Comparison of ENCODE assay signal across 8 cellular contexts in the genomic region with DNA sequence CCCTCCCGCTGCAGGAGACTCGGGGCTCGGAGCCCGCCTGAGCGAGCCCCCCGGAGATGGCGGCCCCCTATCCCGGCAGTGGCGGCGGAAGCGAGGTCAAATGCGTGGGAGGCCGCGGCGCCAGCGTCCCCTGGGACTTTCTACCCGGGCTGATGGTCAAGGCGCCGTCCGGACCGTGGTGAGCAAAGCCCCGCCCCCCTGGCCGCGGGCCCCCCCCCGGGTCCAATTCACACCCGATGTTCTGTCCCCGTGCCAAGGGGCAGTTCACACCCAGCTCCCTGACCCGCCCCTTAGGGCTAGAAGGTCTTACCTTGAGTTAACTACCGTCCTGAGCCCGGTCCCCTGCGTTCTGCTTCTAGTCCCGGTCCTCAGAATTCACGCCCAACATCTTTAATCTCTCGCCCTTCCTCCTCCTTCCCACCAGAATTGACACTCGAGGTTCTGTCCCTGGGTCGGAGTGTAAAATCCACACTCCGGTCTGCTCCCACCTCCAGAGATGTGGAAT. TPM values are rescaled to one million over a fixed set of nuclear protein-coding genes. Genes with fewer than 3 reads are reported as not detected.
DNase-seq lines count a peak whose midpoint lies in the region; TF ChIP-seq lines count a peak whose summit lies in the region.

No MANE protein-coding gene starts in this region.

- H3K27ac ChIP-seq in CD8-positive, alpha-beta memory T cell (ENCODE audit: low read depth, low read length), result no peak overlapping the region
- no peak overlapping the region for H3K27ac ChIP-seq in effector memory CD4-positive, alpha-beta T cell (ENCODE audit: insufficient read depth, low read length, poor library complexity, severe bottlenecking)

- CTCF ChIA-PET in CD8-positive, alpha-beta memory T cell (lab: Charles Lee), result interaction anchor here (0.6 to 1.9 kb wide), 3 partner anchors 14 to 180 kb away, joined by 3 to 5 read pairs (median 3); no protein-coding TSS in a partner anchor

- peak overlapping the region in 1 of 8 donors; percentile 63 for H3K27ac Mint-ChIP-seq in CD8-positive, alpha-beta memory T cell
- no peak overlapping the region for H3K27ac Mint-ChIP-seq in nephron progenitor cell

- no peaks in the 10 kb centered on the region for H3K9me3 ChIP-seq in CD8-positive, alpha-beta memory T cell (ENCODE audit: low read length)
- no peaks in the 10 kb centered on the region for H3K9me3 ChIP-seq in effector memory CD4-positive, alpha-beta T cell (ENCODE audit: control insufficient read depth, low read length)

- H3K4me3 Mint-ChIP-seq in CD8-positive, alpha-beta memory T cell, result peak overlapping the region; percentile 62 to 77 (median 68)
- H3K4me3 Mint-ChIP-seq in nephron progenitor cell, result peak overlapping the region; percentile 78

- H3K4me1 ChIP-seq in CD8-positive, alpha-beta memory T cell (ENCODE audit: insufficient read depth, low read length), result peaks cover 23% of the 10 kb centered on the region
- peaks cover 42% of the 10 kb centered on the region for H3K4me1 ChIP-seq in effector memory CD4-positive, alpha-beta T cell (ENCODE audit: control insufficient read depth, insufficient read depth, low read length, poor library complexity, severe bottlenecking)

- DNase-seq in CD8-positive, alpha-beta memory T cell, result no peak
- DNase-seq in M059J (ENCODE audit: low read depth) (peak; percentile 28), nephron progenitor cell (peak; percentile 48), cerebellar cortex (ENCODE audit: low spot score) (no peak), lower leg skin (ENCODE audit: low spot score in 2 of 2) (no peak), NCI-H187 treated with DMSO at 0.1 percent for 48 hours (lab: John Stamatoyannopoulos, UW) (no peak), NCI-H510A treated with DMSO at 0.1 percent for 48 hours (lab: John Stamatoyannopoulos, UW) (no peak)
- DNase-seq in effector memory CD4-positive, alpha-beta T cell, result no peak

- WGBS in lower leg skin, 2 donors, result 1% methylated on average over 12 to 35 of the region's 37 CpGs

- H3K36me3 Mint-ChIP-seq in CD8-positive, alpha-beta memory T cell, result no peaks in the 10 kb centered on the region
- no peaks in the 10 kb centered on the region for H3K36me3 Mint-ChIP-seq in nephron progenitor cell (ENCODE audit: low read depth)

- no peaks in the 10 kb centered on the region for H3K36me3 ChIP-seq in CD8-positive, alpha-beta memory T cell (ENCODE audit: insufficient read depth, low read length)
- H3K36me3 ChIP-seq in effector memory CD4-positive, alpha-beta T cell (ENCODE audit: control insufficient read depth, insufficient read depth, low read length), result no peaks in the 10 kb centered on the region

- H3K4me3 ChIP-seq in CD8-positive, alpha-beta memory T cell (ENCODE audit: low read length), result no peak overlapping the region
- H3K4me3 ChIP-seq in effector memory CD4-positive, alpha-beta T cell (ENCODE audit: insufficient read depth, low read depth, low read length, poor library complexity, severe bottlenecking), result peak overlapping the region; percentile 39
- no peak overlapping the region for H3K4me3 ChIP-seq in lower leg skin (ENCODE audit: low read depth, poor library complexity, severe bottlenecking)

- peaks cover 8 to 24% (median 10%) of the 10 kb centered on the region in 3 donors for H3K4me1 Mint-ChIP-seq in CD8-positive, alpha-beta memory T cell
- peaks cover 5% of the 10 kb centered on the region for H3K4me1 Mint-ChIP-seq in nephron progenitor cell

- peaks cover 44% of the 10 kb centered on the region for H3K27me3 ChIP-seq in CD8-positive, alpha-beta memory T cell (ENCODE audit: insufficient read depth, low read length, poor library complexity, severe bottlenecking)
- H3K27me3 ChIP-seq in effector memory CD4-positive, alpha-beta T cell (replicated peaks; ENCODE audit: control insufficient read depth, insufficient read depth, low read length, poor library complexity, severe bottlenecking), result peaks cover 49% of the 10 kb centered on the region

- intact Hi-C loops in lower leg skin (cut with DNase I; ENCODE audit: low total_unique reads), result no loop called here

- no peak for TF ChIP-seq POLR2A in lower leg skin (IDR thresholded peaks at IDR 0.05)

- H3K27me3 Mint-ChIP-seq in CD8-positive, alpha-beta memory T cell, result peaks cover 41 to 52% of the 10 kb centered on the region in 2 donors
- H3K27me3 Mint-ChIP-seq in nephron progenitor cell (ENCODE audit: low read depth, poor library complexity), result peaks cover 93% of the 10 kb centered on the region

- POLR2A ChIA-PET in CD8-positive, alpha-beta memory T cell (lab: Charles Lee), result interaction anchor here (0.7 kb wide), 1 partner anchor 17 kb away, joined by 3 read pairs; no protein-coding TSS in a partner anchor

- no peaks in the 10 kb centered on the region for H3K9me3 Mint-ChIP-seq in CD8-positive, alpha-beta memory T cell
- no peaks in the 10 kb centered on the region for H3K9me3 Mint-ChIP-seq in nephron progenitor cell

- TF ChIP-seq CTCF in nephron progenitor cell (IDR thresholded peaks at IDR 0.05), result no peak
- TF ChIP-seq CTCF in lower leg skin (IDR thresholded peaks at IDR 0.05), result no peak

RNA-seq across cellular contexts. Expression of a gene that starts 1.4 kb away (rescaled TPM):
- total RNA-seq in CD8-positive, alpha-beta memory T cell, result under 1 TPM; 0.24 to 0.37 TPM
- not detected for polyA plus RNA-seq in CD8-positive, alpha-beta memory T cell
- 0.37 and 0.39 TPM in 2 replicates for total RNA-seq in M059J (2014; rRNA removed; shearing (Covaris generic))
- total RNA-seq in lower leg skin, result 10 to 100 TPM in 3 of 4 donors, 1 to 10 TPM in 1; 5.7 to 24.3 (median 12.6) TPM

RNA-seq across cellular contexts. Expression of a gene that starts 27.4 kb away (rescaled TPM):
- 10 to 100 TPM; 52.9 to 57.3 TPM for total RNA-seq in CD8-positive, alpha-beta memory T cell
- 136 TPM for polyA plus RNA-seq in CD8-positive, alpha-beta memory T cell
- total RNA-seq in M059J (2014; rRNA removed; shearing (Covaris generic)), result 57.2 and 64.7 TPM in 2 replicates
- total RNA-seq in lower leg skin, result 10 to 100 TPM; 54.1 to 64.8 (median 56.0) TPM

Comparison
In these comparisons a context has a peak if more than half of its experiments do, and no peak if none do; other contexts are left out.
1. DNase-seq: peak in M059J (single experiment) and nephron progenitor cell (single experiment); none in CD8-positive, alpha-beta memory T cell (0 of 5), effector memory CD4-positive, alpha-beta T cell (0 of 3), cerebellar cortex (single experiment), lower leg skin (0 of 2), NCI-H187 treated with DMSO at 0.1 percent for 48 hours (single experiment) and NCI-H510A treated with DMSO at 0.1 percent for 48 hours (single experiment).